Comparison of ENCODE assay signal across 9 cellular contexts in genomic region chr11:116852261-116853125, GRCh38. TPM values are rescaled to one million over a fixed set of nuclear protein-coding genes. Genes with fewer than 3 reads are reported as not detected.
A peak's percentile ranks its signal among the peaks of the same experiment; 100 is the strongest.
DNase-seq lines count a peak whose midpoint lies in the region; ATAC-seq and TF ChIP-seq lines count a peak whose summit lies in the region.
"Had no signal": no experiment of that assay in that cellular context is flagged by ENCODE, and none has a peak within 500 bp of the region (broad histone marks: within the 10 kb centered on the region; RNA-seq: fewer than 3 reads in every experiment).

No MANE protein-coding gene starts in this region.

- no peaks in the 10 kb centered on the region for H3K9me3 ChIP-seq in breast epithelium
- H3K9me3 ChIP-seq in SJCRH30 (replicated peaks), result no peaks in the 10 kb centered on the region

- peak; percentile 89 for ATAC-seq in left colon

- H3K36me3 ChIP-seq in breast epithelium (no peaks in the 10 kb centered on the region), SJCRH30 (no peaks in the 10 kb centered on the region)

- no peaks in the 10 kb centered on the region for H3K27me3 ChIP-seq in breast epithelium
- no peaks in the 10 kb centered on the region for H3K27me3 ChIP-seq in SJCRH30

- TF ChIP-seq CTCF in MCF 10A (IDR thresholded peaks at IDR 0.05; ENCODE audit: unreplicated experiment) (no peak), breast epithelium (IDR thresholded peaks at IDR 0.05) (no peak)

- H3K27ac Mint-ChIP-seq in MCF 10A (ENCODE audit: low read depth, unreplicated experiment), result peak overlapping the region; percentile 24

- CTCF ChIA-PET in MCF 10A (lab: Yijun Ruan, JAX), result interaction anchor here (0.6 to 5.3 kb wide), 5 partner anchors 8 to 254 kb away, joined by 3 to 24 read pairs (median 4); partner anchors contain the start of gene APOA1

- H3K4me1 ChIP-seq in breast epithelium (no peaks in the 10 kb centered on the region), SJCRH30 (no peaks in the 10 kb centered on the region)

- no peaks in the 10 kb centered on the region for H3K27me3 Mint-ChIP-seq in MCF 10A (ENCODE audit: insufficient read depth, unreplicated experiment)

- H3K4me3 ChIP-seq in breast epithelium, result no peak overlapping the region
- H3K4me3 ChIP-seq in SJCRH30, result no peak overlapping the region

- H3K9me3 Mint-ChIP-seq in MCF 10A (ENCODE audit: unreplicated experiment), result no peaks in the 10 kb centered on the region

- TF ChIP-seq POLR2A in breast epithelium (IDR thresholded peaks at IDR 0.05), result no peak

- intact Hi-C loops in MCF 10A (cut with micrococcal nuclease), result no loop called here
- intact Hi-C loops in breast epithelium (cut with DNase I; ENCODE audit: low total_unique reads), result no loop called here
- intact Hi-C loops in left colon (cut with DNase I, micrococcal nuclease), result no loop called here

- BruUV-seq in MCF 10A (replicated peaks; lab: Mats Ljungman, UMichigan), result no TSS peak

- H3K36me3 Mint-ChIP-seq in MCF 10A (ENCODE audit: insufficient read depth, unreplicated experiment), result peaks cover 42% of the 10 kb centered on the region

- H3K27ac ChIP-seq in breast epithelium, result peak overlapping the region in 1 of 2 donors; percentile 64
- H3K27ac ChIP-seq in SJCRH30, result no peak overlapping the region

- DNase-seq in MCF 10A (ENCODE audit: unreplicated experiment), result no peak
- no peak for DNase-seq in breast epithelium (ENCODE audit: low spot score in 2 of 2)
- DNase-seq in activated T-cell treated with anti-CD3 and anti-CD28 coated beads, Interleukin-2, amount 50 U/mL, for 48 hours, result peak; percentile 42 to 46
- DNase-seq in left colon, result peak; percentile 41 to 44
- DNase-seq in SJCRH30, result no peak
- DNase-seq in stimulated activated CD4-positive, alpha-beta T cell treated with anti-CD3 and anti-CD28 coated beads, Interleukin-12 subunit alpha, Interleukin-12 subunit beta, amount 100 ng/mL, for 4 hours, result no peak
- no peak for DNase-seq in DMS53 treated with DMSO at 0.1 percent for 48 hours (lab: John Stamatoyannopoulos, UW; ENCODE audit: unreplicated experiment)
- no peak for DNase-seq in NCI-H345 (lab: John Stamatoyannopoulos, UW)

- no peak overlapping the region for H3K4me3 Mint-ChIP-seq in MCF 10A (ENCODE audit: unreplicated experiment)

- peaks cover 18% of the 10 kb centered on the region for H3K4me1 Mint-ChIP-seq in MCF 10A (ENCODE audit: insufficient read depth, unreplicated experiment)

- POLR2A ChIA-PET in MCF 10A (lab: Yijun Ruan, JAX), result interaction anchor here (0.7 kb wide), 1 partner anchor 16 kb away, joined by 4 read pairs; no protein-coding TSS in a partner anchor

RNA-seq across cellular contexts. Expression of gene APOA1, which starts 15.1 kb away (rescaled TPM):
- total RNA-seq in MCF 10A (2022), result not detected in 2 replicates
- 1 to 10 TPM in 1 of 3 donors, under 1 TPM in 2; 0.33 to 1.5 (median 0.48) TPM for total RNA-seq in breast epithelium
- total RNA-seq in left colon, result not detected
- not detected in 2 replicates for total RNA-seq in SJCRH30 (2014; rRNA removed; shearing (Covaris generic))

RNA-seq across cellular contexts. Expression of gene APOC3, which starts 22.8 kb away (rescaled TPM):
- total RNA-seq in MCF 10A (2022), result not detected in 2 replicates
- not detected for total RNA-seq in breast epithelium
- total RNA-seq in left colon, result not detected
- total RNA-seq in SJCRH30 (2014; rRNA removed; shearing (Covaris generic)), result not detected in 2 replicates
- total RNA-seq: skeletal muscle tissue had no signal

RNA-seq across cellular contexts. Expression of gene APOA4, which starts 29.4 kb away (rescaled TPM):
- total RNA-seq in MCF 10A (2022) (not detected in 2 replicates), breast epithelium (under 1 TPM in 1 of 3 donors, not detected in 2; 0.33 TPM), left colon (not detected)
- not detected in 2 replicates for total RNA-seq in SJCRH30 (2014; rRNA removed; shearing (Covaris generic))

Comparison
In these comparisons a context has a peak if more than half of its experiments do, and no peak if none do; other contexts are left out.
1. DNase-seq: peak in activated T-cell treated with anti-CD3 and anti-CD28 coated beads, Interleukin-2, amount 50 U/mL, for 48 hours (2 of 2) and left colon (2 of 2); none in MCF 10A (single experiment), breast epithelium (0 of 2), SJCRH30 (0 of 2), stimulated activated CD4-positive, alpha-beta T cell treated with anti-CD3 and anti-CD28 coated beads, Interleukin-12 subunit alpha, Interleukin-12 subunit beta, amount 100 ng/mL, for 4 hours (single experiment), DMS53 treated with DMSO at 0.1 percent for 48 hours (single experiment) and NCI-H345 (single experiment).